In genomic region chr7:40134428-40135423, GRCh38 we compare ENCODE assay signal across 8 cellular contexts. TPM values are rescaled to one million over a fixed set of nuclear protein-coding genes. Genes with fewer than 3 reads are reported as not detected.
DNase-seq lines count a peak whose midpoint lies in the region; ATAC-seq and TF ChIP-seq lines count a peak whose summit lies in the region.

MPLKIP (minus strand) TSS chr7:40134622; CDS start chr7:40134567, 55 bp downstream.
SUGCT (plus strand) TSS chr7:40135005.

- peak; percentile 87 to 99 (median 97) for TF ChIP-seq CTCF in ascending aorta (IDR thresholded peaks at IDR 0.05)

- H3K27ac ChIP-seq in ascending aorta (peak within 1 kb of the TSS; percentile 87 to 90), rectal smooth muscle tissue (ENCODE audit: low read depth, low read length) (peak within 1 kb of the TSS; percentile 93), aorta (ENCODE audit: low read depth in 1 of 2, low read length in 2 of 2) (peak within 1 kb of the TSS; percentile 36 to 81)

- DNase-seq in NCI-H1694 (lab: John Stamatoyannopoulos, UW) (peak; percentile 82), T-helper 2 cell (peak; percentile 69 to 91 (median 80)), ascending aorta (ENCODE audit: low spot score in 2 of 2) (peak; percentile 30 to 90), hepatic stellate cell (ENCODE audit: low spot score) (peak; percentile 85), aorta (peak; percentile 87 to 93)

- H3K4me3 ChIP-seq in ascending aorta: peak within 1 kb of the TSS; percentile 70 to 89
- peak within 1 kb of the TSS; percentile 93 for H3K4me3 ChIP-seq in rectal smooth muscle tissue (ENCODE audit: low read length)
- H3K4me3 ChIP-seq in aorta (ENCODE audit: low read length in 2 of 2): peak within 1 kb of the TSS; percentile 88 to 89

- intact Hi-C loops in ascending aorta (cut with DNase I) (loop anchor here (1.0 to 5.0 kb wide), 2 partner anchors 185 to 512 kb away; partner anchors contain the start of gene RALA), aorta (cut with DNase I) (loop anchor here in 1 of 2 donors (10.0 kb wide), 1 partner anchor 180 kb away; the partner anchor contains the start of gene CDK13)

- H3K9ac ChIP-seq in rectal smooth muscle tissue (ENCODE audit: low read length): peak within 1 kb of the TSS; percentile 81

- H3K4me1 ChIP-seq in ascending aorta (peaks cover 0 to 19% of the 10 kb centered on the region in 2 donors), rectal smooth muscle tissue (ENCODE audit: control insufficient read depth, insufficient read depth, low read length) (peaks cover 9% of the 10 kb centered on the region), aorta (ENCODE audit: control insufficient read depth in 1 of 2, insufficient read depth in 2 of 2, low read length in 2 of 2) (no peaks in the 10 kb centered on the region)

- H3K27me3 ChIP-seq in ascending aorta (no peaks in the 10 kb centered on the region), rectal smooth muscle tissue (ENCODE audit: control insufficient read depth, insufficient read depth, low read length) (no peaks in the 10 kb centered on the region), aorta (ENCODE audit: control insufficient read depth in 1 of 2, insufficient read depth in 2 of 2, low read length in 1 of 2) (no peaks in the 10 kb centered on the region)

- H3K9me3 ChIP-seq in ascending aorta (no peaks in the 10 kb centered on the region), aorta (ENCODE audit: control insufficient read depth, low read length) (no peaks in the 10 kb centered on the region)

- WGBS in aorta, 2 donors: 0 to 1% methylated on average over 72 to 90 of the region's 90 CpGs

- ATAC-seq in GM18502 (IDR thresholded peaks at IDR 0.05; ENCODE audit: poor library complexity, unreplicated experiment): peak; percentile 91
- peak; percentile 86 for ATAC-seq in HG02938 (IDR thresholded peaks at IDR 0.05; ENCODE audit: unreplicated experiment)
- ATAC-seq in aorta (ENCODE audit: low FRiP score): peak; percentile 99

- H3K36me3 ChIP-seq in ascending aorta (no peaks in the 10 kb centered on the region), rectal smooth muscle tissue (ENCODE audit: control insufficient read depth, insufficient read depth, low read length) (no peaks in the 10 kb centered on the region), aorta (ENCODE audit: control insufficient read depth in 1 of 2, insufficient read depth in 2 of 2, low read length in 1 of 2) (no peaks in the 10 kb centered on the region)

RNA-seq across cellular contexts. Expression of gene MPLKIP, which starts in this region (rescaled TPM):
- total RNA-seq in ascending aorta (55.5 TPM), aorta (10 to 100 TPM; 17.8 to 25.8 TPM)
- 10 to 100 TPM; 28.7 to 34.7 TPM for polyA plus RNA-seq in aorta

RNA-seq across cellular contexts. Expression of gene SUGCT, which starts in this region (rescaled TPM):
- total RNA-seq in ascending aorta (9.8 TPM), aorta (10 to 100 TPM; 37.9 to 47.1 TPM)
- 100 to 1,000 TPM in 1 of 2 donors, 10 to 100 TPM in 1; 59.3 to 152 TPM for polyA plus RNA-seq in aorta

Comparison
In these comparisons a context has a peak if more than half of its experiments do, and no peak if none do; other contexts are left out.
1. Peak in every context shown above with its lines: DNase-seq, ATAC-seq, H3K4me3 ChIP-seq and H3K27ac ChIP-seq.